Comparison of ENCODE assay signal across 9 cellular contexts in genomic region chr6:149451361-149452061, GRCh38. TPM values are rescaled to one million over a fixed set of nuclear protein-coding genes. Genes with fewer than 3 reads are reported as not detected.
DNase-seq lines count a peak whose midpoint lies in the region; ATAC-seq and TF ChIP-seq lines count a peak whose summit lies in the region.
"Had no signal": no experiment of that assay in that cellular context is flagged by ENCODE, and none has a peak within 500 bp of the region (broad histone marks: within the 10 kb centered on the region; RNA-seq: fewer than 3 reads in every experiment).

No MANE protein-coding gene starts in this region.

- no peaks in the 10 kb centered on the region for H3K79me2 ChIP-seq in trophoblast cell (ENCODE audit: control insufficient read depth, insufficient read depth, low read length, poor library complexity)

- H3K14ac ChIP-seq in trophoblast cell (ENCODE audit: low read length): no peak overlapping the region

- peak overlapping the region; percentile 35 to 57 for H3K4me3 ChIP-seq in right atrium auricular region
- no peak overlapping the region for H3K4me3 ChIP-seq in trophoblast cell (ENCODE audit: low read depth, low read length)

- H2BK12ac ChIP-seq in trophoblast cell (ENCODE audit: low read length): no peak overlapping the region

- H2BK120ac ChIP-seq in trophoblast cell (ENCODE audit: insufficient read depth, low read length, poor library complexity): no peak overlapping the region

- peak overlapping the region; percentile 91 for H3K4me2 ChIP-seq in trophoblast cell (ENCODE audit: low read length)

- H2AFZ ChIP-seq in trophoblast cell (ENCODE audit: insufficient read depth, low read length, poor library complexity): peak overlapping the region; percentile 62

- no peaks in the 10 kb centered on the region for H3K36me3 ChIP-seq in right atrium auricular region
- H3K36me3 ChIP-seq in trophoblast cell (ENCODE audit: control insufficient read depth in 1 of 2, insufficient read depth in 2 of 2, low read length in 2 of 2): no peaks in the 10 kb centered on the region

- H4K91ac ChIP-seq in trophoblast cell (ENCODE audit: low read depth, low read length): no peak overlapping the region

- H3K27me3 ChIP-seq in right atrium auricular region: no peaks in the 10 kb centered on the region
- peaks cover 24% of the 10 kb centered on the region for H3K27me3 ChIP-seq in trophoblast cell (ENCODE audit: insufficient read depth, low read length)

- DNase-seq in CD1c-positive myeloid dendritic cell (ENCODE audit: extremely low spot score): peak; percentile 25
- DNase-seq in activated T-cell treated with anti-CD3 and anti-CD28 coated beads, Interleukin-2, amount 50 U/mL, for 48 hours: peak; percentile 39 to 49
- DNase-seq in right atrium auricular region (ENCODE audit: low spot score): no peak
- no peak for DNase-seq in trophoblast cell
- no peak for DNase-seq in COR-L47 (lab: John Stamatoyannopoulos, UW)
- DNase-seq in RKO (ENCODE audit: low spot score): no peak
- no peak for DNase-seq in NCI-H1105 (lab: John Stamatoyannopoulos, UW)
- DNase-seq: DMS153 had no signal

- no peak for TF ChIP-seq CTCF in right atrium auricular region (IDR thresholded peaks at IDR 0.05)

- WGBS in trophoblast cell (ENCODE audit: extremely low coverage, insufficient coverage, insufficient read length): no CpG with 5 or more reads among the region's 50 CpGs

- no peak overlapping the region for H3K9ac ChIP-seq in trophoblast cell (ENCODE audit: low read length)

- H4K12ac ChIP-seq in trophoblast cell (ENCODE audit: low read depth, low read length): no peak overlapping the region

- no peaks in the 10 kb centered on the region for H3K79me1 ChIP-seq in trophoblast cell (ENCODE audit: low read length)

- H3K27ac ChIP-seq in right atrium auricular region (peak overlapping the region in 1 of 2 donors; percentile 58), trophoblast cell (ENCODE audit: low read depth, low read length) (no peak overlapping the region)

- no peak overlapping the region for H3K4ac ChIP-seq in trophoblast cell (ENCODE audit: low read depth, low read length)

- peak overlapping the region; percentile 10 for H3K23ac ChIP-seq in trophoblast cell (ENCODE audit: low read length)

- peaks cover 0 to 52% of the 10 kb centered on the region in 2 donors for H3K4me1 ChIP-seq in right atrium auricular region
- H3K4me1 ChIP-seq in trophoblast cell (ENCODE audit: control insufficient read depth in 1 of 2, insufficient read depth in 2 of 2, low read length in 2 of 2): peaks cover 11 to 13% of the 10 kb centered on the region in 2 experiments

- H4K8ac ChIP-seq in trophoblast cell (ENCODE audit: low read depth, low read length): no peak overlapping the region

- no peaks in the 10 kb centered on the region for H3K9me3 ChIP-seq in right atrium auricular region
- H3K9me3 ChIP-seq in trophoblast cell (ENCODE audit: insufficient read depth, low read depth, low read length): peaks cover 4% of the 10 kb centered on the region

- no peak overlapping the region for H2AK5ac ChIP-seq in trophoblast cell (ENCODE audit: low read length)

- H3K18ac ChIP-seq in trophoblast cell (ENCODE audit: low read length): no peak overlapping the region

- no peak overlapping the region for H2BK5ac ChIP-seq in trophoblast cell (ENCODE audit: low read depth, low read length, poor library complexity)

- ATAC-seq in HG03354 (IDR thresholded peaks at IDR 0.05; ENCODE audit: poor library complexity, severe bottlenecking, unreplicated experiment): no peak

RNA-seq across cellular contexts. Expression of gene ZC3H12D, which starts 33.3 kb away (rescaled TPM):
- 1 to 10 TPM in 1 of 2 donors, under 1 TPM in 1; 0.30 to 1.3 TPM for total RNA-seq in right atrium auricular region
- 0.04 and 0.06 TPM in 2 replicates for polyA plus RNA-seq in trophoblast cell (2013)

RNA-seq across cellular contexts. Expression of gene SUMO4, which starts 51.4 kb away (rescaled TPM):
- 1 to 10 TPM in 1 of 2 donors, under 1 TPM in 1; 0.67 to 1.3 TPM for total RNA-seq in right atrium auricular region
- polyA plus RNA-seq in trophoblast cell (2013): 0.25 and 0.29 TPM in 2 replicates

Comparison
In these comparisons a context has a peak if more than half of its experiments do, and no peak if none do; other contexts are left out.
1. DNase-seq: peak in CD1c-positive myeloid dendritic cell (single experiment) and activated T-cell treated with anti-CD3 and anti-CD28 coated beads, Interleukin-2, amount 50 U/mL, for 48 hours (2 of 2); none in right atrium auricular region (single experiment), trophoblast cell (0 of 2), COR-L47 (single experiment), RKO (single experiment) and NCI-H1105 (single experiment).